ENCODE assay signal across 16 cellular contexts in genomic region chr19:4302238-4302630, GRCh38. TPM values are rescaled to one million over a fixed set of nuclear protein-coding genes. Genes with fewer than 3 reads are reported as not detected.
DNase-seq lines count a peak whose midpoint lies in the region; ATAC-seq and TF ChIP-seq lines count a peak whose summit lies in the region.
"Had no signal": no experiment of that assay in that cellular context is flagged by ENCODE, and none has a peak within 500 bp of the region (broad histone marks: within the 10 kb centered on the region; RNA-seq: fewer than 3 reads in every experiment).

TSS of gene TMIGD2 (minus strand) at chr19:4302389. CDS start at chr19:4302385, 4 bp downstream.

- no peaks in the 10 kb centered on the region for H4K20me1 ChIP-seq in smooth muscle cell (ENCODE audit: low read depth)

- no peak for TF ChIP-seq CTCF in progenitor cell of endocrine pancreas (IDR thresholded peaks at IDR 0.05; ENCODE audit: unreplicated experiment)
- no peak for TF ChIP-seq CTCF in smooth muscle cell (IDR thresholded peaks at IDR 0.05; ENCODE audit: borderline replicate concordance, insufficient read depth, poor library complexity, severe bottlenecking)

- peaks cover 12% of the 10 kb centered on the region for H3K4me1 Mint-ChIP-seq in central memory CD8-positive, alpha-beta T cell
- peaks cover 2% of the 10 kb centered on the region for H3K4me1 Mint-ChIP-seq in progenitor cell of endocrine pancreas (ENCODE audit: low read depth)

- no peak within 1 kb of the TSS for H3K4me2 ChIP-seq in smooth muscle cell

- no peaks in the 10 kb centered on the region for H3K79me2 ChIP-seq in smooth muscle cell (ENCODE audit: low read depth)

- H3K36me3 ChIP-seq in SK-N-MC (ENCODE audit: insufficient read depth, low read length): no peaks in the 10 kb centered on the region
- H3K36me3 ChIP-seq in smooth muscle cell (ENCODE audit: low read depth): no peaks in the 10 kb centered on the region

- H2AFZ ChIP-seq in smooth muscle cell (ENCODE audit: low read depth): no peak within 1 kb of the TSS

- H3K9ac ChIP-seq in SK-N-MC (ENCODE audit: insufficient read length) (peak within 1 kb of the TSS; percentile 15), smooth muscle cell (ENCODE audit: low read depth) (no peak within 1 kb of the TSS)

- H3K4me3 Mint-ChIP-seq in central memory CD8-positive, alpha-beta T cell: peak within 1 kb of the TSS; percentile 42
- no peak within 1 kb of the TSS for H3K4me3 Mint-ChIP-seq in progenitor cell of endocrine pancreas (ENCODE audit: low read depth)

- DNase-seq in T-helper 1 cell (no peak), SK-N-MC (ENCODE audit: low read depth, low spot score) (no peak), progenitor cell of endocrine pancreas (ENCODE audit: low spot score, unreplicated experiment) (no peak), hypothalamus (lab: John Stamatoyannopoulos, UW) (no peak), smooth muscle cell (lab: John Stamatoyannopoulos, UW; ENCODE audit: unreplicated experiment) (no peak)
- no peak for DNase-seq in central memory CD8-positive, alpha-beta T cell (ENCODE audit: low spot score in 2 of 2)
- DNase-seq: 8988T; activated effector memory CD4-positive, alpha-beta T cell treated with anti-CD3 and anti-CD28 coated beads, Interleukin-2, amount 50 U/mL, for 16 hours; caudate nucleus; NCI-H146 had no signal

- no peaks in the 10 kb centered on the region for H3K4me1 ChIP-seq in smooth muscle cell (ENCODE audit: low read depth)

- no peaks in the 10 kb centered on the region for H3K9me3 Mint-ChIP-seq in central memory CD8-positive, alpha-beta T cell
- no peaks in the 10 kb centered on the region for H3K9me3 Mint-ChIP-seq in progenitor cell of endocrine pancreas (ENCODE audit: low read depth)
- H3K9me3 Mint-ChIP-seq: IgD-negative memory B cell had no signal

- no peak within 1 kb of the TSS for H3K27ac Mint-ChIP-seq in central memory CD8-positive, alpha-beta T cell (ENCODE audit: low read depth)
- peak within 1 kb of the TSS; percentile 44 for H3K27ac Mint-ChIP-seq in progenitor cell of endocrine pancreas
- H3K27ac Mint-ChIP-seq: IgD-negative memory B cell had no signal

- peaks cover 45% of the 10 kb centered on the region for H3K27me3 Mint-ChIP-seq in central memory CD8-positive, alpha-beta T cell
- H3K27me3 Mint-ChIP-seq in progenitor cell of endocrine pancreas: no peaks in the 10 kb centered on the region

- no peak within 1 kb of the TSS for H3K4me3 ChIP-seq in SK-N-MC
- no peak within 1 kb of the TSS for H3K4me3 ChIP-seq in smooth muscle cell

- H3F3A ChIP-seq in smooth muscle cell (ENCODE audit: low read depth): no peaks in the 10 kb centered on the region

- no peak for ATAC-seq in central memory CD8-positive, alpha-beta T cell (replicated peaks; ENCODE audit: extremely low read depth, poor library complexity, severe bottlenecking)
- no peak for ATAC-seq in HG03442 (IDR thresholded peaks at IDR 0.05; ENCODE audit: unreplicated experiment)
- ATAC-seq: left lobe of liver had no signal

- intact Hi-C loops in T-helper 1 cell treated with Interleukin-12 subunit alpha and Interleukin-12 subunit beta and Interleukin-4 antibody, amounts not matched to agents 30 ng/mL and 1 ng/mL, for 36 hours (cut with micrococcal nuclease): no loop called here

- H3K9me3 ChIP-seq in SK-N-MC (ENCODE audit: low read depth, low read length): no peaks in the 10 kb centered on the region
- no peaks in the 10 kb centered on the region for H3K9me3 ChIP-seq in smooth muscle cell (replicated peaks; ENCODE audit: low read depth)

- 78% methylated on average over 7 of the region's 7 CpGs for WGBS in smooth muscle cell (ENCODE audit: low lambda C conversion rate)

- H3K27me3 ChIP-seq in smooth muscle cell (ENCODE audit: low read depth): no peaks in the 10 kb centered on the region

- peaks cover 6% of the 10 kb centered on the region for H3K36me3 Mint-ChIP-seq in central memory CD8-positive, alpha-beta T cell (ENCODE audit: insufficient read depth)
- H3K36me3 Mint-ChIP-seq in progenitor cell of endocrine pancreas (ENCODE audit: insufficient read depth): no peaks in the 10 kb centered on the region
- H3K36me3 Mint-ChIP-seq: IgD-negative memory B cell had no signal

- H3K27ac ChIP-seq in SK-N-MC (no peak within 1 kb of the TSS), smooth muscle cell (ENCODE audit: low read depth) (no peak within 1 kb of the TSS)

RNA-seq across cellular contexts. Expression of gene TMIGD2, which starts in this region (rescaled TPM):
- total RNA-seq in T-helper 1 cell treated with Interleukin-12 subunit alpha and Interleukin-12 subunit beta and Interleukin-4 antibody, amounts not matched to agents 30 ng/mL and 1 ng/mL, for 36 hours: 33.2 and 34.6 TPM in 2 replicates
- total RNA-seq in progenitor cell of endocrine pancreas (not detected in 2 replicates), smooth muscle cell (not detected in 2 replicates)
- polyA plus RNA-seq in smooth muscle cell: not detected in 2 replicates
- total RNA-seq: temporal lobe had no signal
- polyA plus RNA-seq: neural cell had no signal

Comparison
In these comparisons a context has a peak if more than half of its experiments do, and no peak if none do; other contexts are left out.
1. RNA of gene TMIGD2 (total RNA-seq): 33.2 to 34.6 TPM in T-helper 1 cell treated with Interleukin-12 subunit alpha and Interleukin-12 subunit beta and Interleukin-4 antibody, amounts not matched to agents 30 ng/mL and 1 ng/mL, for 36 hours; not detected in progenitor cell of endocrine pancreas and not detected in smooth muscle cell; every median in the first group is over 10 times any median in the second.